In the genomic region with DNA sequence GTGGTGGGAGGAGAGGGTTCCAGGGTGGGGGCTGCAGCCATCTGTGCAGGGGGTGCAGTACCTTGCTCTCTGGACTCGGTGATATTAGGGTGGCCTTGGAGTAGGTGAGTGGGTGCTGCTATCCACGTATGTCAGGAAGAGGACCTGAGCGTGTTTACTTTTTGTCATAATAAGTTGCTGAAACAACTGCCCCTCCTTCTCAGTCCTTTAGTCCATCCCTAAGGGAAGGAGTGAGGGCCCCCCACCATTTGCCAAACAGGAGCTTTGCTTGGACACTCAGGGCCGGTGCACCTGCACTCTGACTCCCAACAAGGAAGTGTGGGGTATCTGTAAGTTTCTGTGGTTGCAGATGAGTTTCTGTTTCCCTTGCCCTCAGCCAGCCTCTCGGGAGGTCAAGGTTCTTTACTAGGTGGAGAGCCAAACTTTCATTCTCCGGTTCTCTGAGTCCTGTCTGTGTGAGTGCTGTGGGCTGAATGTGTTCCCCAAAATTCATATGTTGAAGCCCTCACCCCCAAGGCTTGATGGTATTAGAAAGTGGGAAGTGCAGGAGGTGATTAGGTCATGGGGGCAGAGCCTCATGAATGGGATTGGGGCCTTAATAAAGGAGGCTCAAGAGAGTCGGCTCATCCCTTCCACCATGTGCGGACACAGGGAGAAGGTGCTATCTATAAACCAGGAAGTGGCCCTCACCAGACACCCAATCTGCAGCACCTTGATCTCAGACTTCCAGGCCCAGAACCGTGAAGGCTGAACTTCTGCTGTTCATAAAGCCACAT, we compare ENCODE assay signal across 11 cellular contexts. TPM values are rescaled to one million over a fixed set of nuclear protein-coding genes. Genes with fewer than 3 reads are reported as not detected.
DNase-seq lines count a peak whose midpoint lies in the region; ATAC-seq lines count a peak whose summit lies in the region.
"Had no signal": no experiment of that assay in that cellular context is flagged by ENCODE, and none has a peak within 500 bp of the region (broad histone marks: within the 10 kb centered on the region; RNA-seq: fewer than 3 reads in every experiment).

No MANE protein-coding gene starts in this region.

- peaks cover 0 to 7% of the 10 kb centered on the region in 2 donors for H3K27me3 Mint-ChIP-seq in natural killer cell treated with Interleukin-12 subunit alpha and Interleukin-12 subunit beta and Interleukin-15 and Interleukin-18, amount 100 ng/mL, for 72 hours
- H3K27me3 Mint-ChIP-seq: activated naive CD8-positive, alpha-beta T cell had no signal

- no peak overlapping the region for H3K4me3 Mint-ChIP-seq in natural killer cell treated with Interleukin-12 subunit alpha and Interleukin-12 subunit beta and Interleukin-15 and Interleukin-18, amount 100 ng/mL, for 72 hours
- H3K4me3 Mint-ChIP-seq: activated naive CD8-positive, alpha-beta T cell; T-helper 2 cell treated with Interferon-gamma antibody and Interleukin-4, amounts not matched to agents 5 μg/mL and 100 μg/mL, for 36 hours had no signal

- H3K36me3 Mint-ChIP-seq in natural killer cell treated with Interleukin-12 subunit alpha and Interleukin-12 subunit beta and Interleukin-15 and Interleukin-18, amount 100 ng/mL, for 72 hours: no peaks in the 10 kb centered on the region
- H3K36me3 Mint-ChIP-seq: activated naive CD8-positive, alpha-beta T cell had no signal

- peaks cover 5 to 13% of the 10 kb centered on the region in 2 donors for H3K4me1 Mint-ChIP-seq in natural killer cell treated with Interleukin-12 subunit alpha and Interleukin-12 subunit beta and Interleukin-15 and Interleukin-18, amount 100 ng/mL, for 72 hours (ENCODE audit: low read depth in 2 of 2)

- no peak for DNase-seq in natural killer cell treated with Interleukin-12 subunit alpha and Interleukin-12 subunit beta and Interleukin-15 and Interleukin-18, amount 100 ng/mL, for 72 hours (ENCODE audit: low spot score)
- no peak for DNase-seq in NCI-H2107 treated with DMSO at 0.1 percent for 48 hours (lab: John Stamatoyannopoulos, UW; ENCODE audit: unreplicated experiment)
- no peak for DNase-seq in ecto neural progenitor cell (ENCODE audit: low spot score)
- no peak for DNase-seq in NCI-H446 (lab: John Stamatoyannopoulos, UW)
- DNase-seq: NCI-H1048 had no signal

- peak overlapping the region in 1 of 2 donors; percentile 61 for H3K27ac Mint-ChIP-seq in natural killer cell treated with Interleukin-12 subunit alpha and Interleukin-12 subunit beta and Interleukin-15 and Interleukin-18, amount 100 ng/mL, for 72 hours
- H3K27ac Mint-ChIP-seq: activated naive CD8-positive, alpha-beta T cell; T-helper 2 cell treated with Interferon-gamma antibody and Interleukin-4, amounts not matched to agents 5 μg/mL and 100 μg/mL, for 36 hours had no signal

- no peaks in the 10 kb centered on the region for H3K9me3 Mint-ChIP-seq in natural killer cell treated with Interleukin-12 subunit alpha and Interleukin-12 subunit beta and Interleukin-15 and Interleukin-18, amount 100 ng/mL, for 72 hours
- H3K9me3 Mint-ChIP-seq: T-helper 2 cell treated with Interferon-gamma antibody and Interleukin-4, amounts not matched to agents 5 μg/mL and 100 μg/mL, for 36 hours had no signal

- peak; percentile 97 for ATAC-seq in GM18909 (IDR thresholded peaks at IDR 0.05; ENCODE audit: poor library complexity, unreplicated experiment)
- ATAC-seq in GM21825 (IDR thresholded peaks at IDR 0.05; ENCODE audit: unreplicated experiment): peak; percentile 94
- ATAC-seq in HG03520 (IDR thresholded peaks at IDR 0.05; ENCODE audit: unreplicated experiment): peak; percentile 97
- peak; percentile 52 to 67 for ATAC-seq in natural killer cell treated with Interleukin-12 subunit alpha and Interleukin-12 subunit beta and Interleukin-15 and Interleukin-18, amount 100 ng/mL, for 72 hours

RNA-seq across cellular contexts. Expression of gene CCR6, which starts 19.7 kb away (rescaled TPM):
- total RNA-seq in natural killer cell treated with Interleukin-12 subunit alpha and Interleukin-12 subunit beta and Interleukin-15 and Interleukin-18, amount 100 ng/mL, for 72 hours: under 1 TPM in 1 of 2 donors, not detected in 1; 0.17 TPM
- total RNA-seq: fibroblast of lung had no signal

RNA-seq across cellular contexts. Expression of gene GPR31, which starts 54.6 kb away (rescaled TPM):
- total RNA-seq in natural killer cell treated with Interleukin-12 subunit alpha and Interleukin-12 subunit beta and Interleukin-15 and Interleukin-18, amount 100 ng/mL, for 72 hours: not detected
- total RNA-seq: fibroblast of lung had no signal
